Comparison of ENCODE assay signal across 1 cellular context in the genomic region with DNA sequence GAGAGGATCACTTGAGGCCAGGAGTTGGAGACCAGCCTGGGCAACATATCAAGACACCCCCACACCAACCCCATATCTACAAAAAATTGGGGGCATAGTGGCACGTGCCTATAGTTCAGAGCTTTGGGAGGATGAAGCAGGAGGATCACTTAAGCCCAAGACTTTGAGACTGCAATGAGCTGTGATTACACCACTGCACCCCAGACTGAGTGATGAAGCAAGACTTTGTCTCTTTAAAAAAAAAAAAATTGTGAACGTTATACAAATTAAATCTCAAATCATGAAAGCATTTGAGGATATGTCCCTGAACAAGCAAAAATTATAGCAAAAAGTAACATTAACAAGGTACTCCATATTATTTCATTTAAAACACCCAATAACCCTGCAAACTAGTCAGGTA.
TF ChIP-seq lines count a peak whose summit lies in the region.

No MANE protein-coding gene starts in this region.

TF ChIP-seq in A549, 52 proteins besides CTCF, POLR2A, EP300 and RAD21 (continued from another document):
- TF ChIP-seq, protein P1, sequence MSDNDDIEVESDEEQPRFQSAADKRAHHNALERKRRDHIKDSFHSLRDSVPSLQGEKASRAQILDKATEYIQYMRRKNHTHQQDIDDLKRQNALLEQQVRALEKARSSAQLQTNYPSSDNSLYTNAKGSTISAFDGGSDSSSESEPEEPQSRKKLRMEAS (IDR thresholded peaks at IDR 0.05) = no peak
- no peak for TF ChIP-seq POLR2AphosphoS2 (conservative IDR thresholded peaks at IDR 0.05; ENCODE audit: low read length)
- no peak for TF ChIP-seq FOXS1 (CRISPR knock-in tag; IDR thresholded peaks at IDR 0.05)
- no peak for TF ChIP-seq CEBPB (IDR thresholded peaks at IDR 0.05)
